22 cellular contexts compared by ENCODE assay signal in genomic region chr7:101401390-101402080, GRCh38. TPM values are rescaled to one million over a fixed set of nuclear protein-coding genes. Genes with fewer than 3 reads are reported as not detected.
DNase-seq lines count a peak whose midpoint lies in the region; ATAC-seq, FAIRE-seq and TF ChIP-seq lines count a peak whose summit lies in the region.
"Had no signal": no experiment of that assay in that cellular context is flagged by ENCODE, and none has a peak within 500 bp of the region (broad histone marks: within the 10 kb centered on the region; RNA-seq: fewer than 3 reads in every experiment).

No MANE protein-coding gene starts in this region.

- H3K9ac ChIP-seq in endothelial cell of umbilical vein (replicated peaks; ENCODE audit: extremely low read depth, insufficient read depth, low read length) (no peak overlapping the region), neural progenitor cell (no peak overlapping the region)

- H3K4me2 ChIP-seq in GM23338 (peak overlapping the region; percentile 36), PC-9 (peak overlapping the region; percentile 57), endothelial cell of umbilical vein (ENCODE audit: insufficient read depth, low read length) (no peak overlapping the region), neural progenitor cell (peak overlapping the region; percentile 72)

- peaks cover 28% of the 10 kb centered on the region for H3K36me3 Mint-ChIP-seq in GM23338 (ENCODE audit: low read depth)
- peaks cover 2% of the 10 kb centered on the region for H3K36me3 Mint-ChIP-seq in neural progenitor cell
- H3K36me3 Mint-ChIP-seq: CD4-positive, CD25-positive, alpha-beta regulatory T cell; stimulated activated memory B cell treated with anti-CD40 and anti-IgM and Interleukin-4, amounts not matched to agents 10 μg/mL and 1 μg/mL and 100 μg/mL, for 72 hours had no signal

- H3K27me3 ChIP-seq in GM23338 (ENCODE audit: insufficient read depth), result no peaks in the 10 kb centered on the region
- peaks cover 10% of the 10 kb centered on the region; the same call in 1 of the 2 replicates for H3K27me3 ChIP-seq in PC-9 (ENCODE audit: insufficient read depth, low read depth)
- H3K27me3 ChIP-seq in endothelial cell of umbilical vein (ENCODE audit: control insufficient read depth in 2 of 2, insufficient read depth in 2 of 2, low read length in 2 of 2), result peaks cover 8 to 13% of the 10 kb centered on the region in 2 experiments
- no peaks in the 10 kb centered on the region for H3K27me3 ChIP-seq in neural progenitor cell
- H3K27me3 ChIP-seq in effector memory CD4-positive, alpha-beta T cell (replicated peaks; ENCODE audit: control insufficient read depth, insufficient read depth, low read length, poor library complexity, severe bottlenecking), result no peaks in the 10 kb centered on the region
- H3K27me3 ChIP-seq: SJCRH30, thyroid gland had no signal

- intact Hi-C loops in PC-9 (cut with micrococcal nuclease; ENCODE audit: unreplicated experiment) (no loop called here), endothelial cell of umbilical vein (cut with micrococcal nuclease) (no loop called here)

- no peak for FAIRE-seq in endothelial cell of umbilical vein (lab: Jason Lieb, UNC)

- no peaks in the 10 kb centered on the region for H3K36me3 ChIP-seq in GM23338 (ENCODE audit: insufficient read depth)
- H3K36me3 ChIP-seq in PC-9 (ENCODE audit: low read depth), result no peaks in the 10 kb centered on the region
- no peaks in the 10 kb centered on the region for H3K36me3 ChIP-seq in endothelial cell of umbilical vein (ENCODE audit: control insufficient read depth in 2 of 2, extremely low read depth in 1 of 2, insufficient read depth in 2 of 2, low read length in 2 of 2)
- H3K36me3 ChIP-seq in neural progenitor cell, result no peaks in the 10 kb centered on the region
- H3K36me3 ChIP-seq in effector memory CD4-positive, alpha-beta T cell (ENCODE audit: control insufficient read depth, insufficient read depth, low read length), result no peaks in the 10 kb centered on the region
- H3K36me3 ChIP-seq: neutrophil, SJCRH30, thyroid gland had no signal

- POLR2A ChIA-PET in PC-9 (lab: Charles Lee; ENCODE audit: unreplicated experiment) (interaction anchor here (0.7 kb wide), 1 partner anchor 67 kb away, joined by 6 read pairs; no protein-coding TSS in a partner anchor), endothelial cell of umbilical vein (lab: Charles Lee) (no interaction called here)

- H3K9me3 ChIP-seq in PC-9 (ENCODE audit: insufficient read depth, low read depth), result no peaks in the 10 kb centered on the region
- no peaks in the 10 kb centered on the region for H3K9me3 ChIP-seq in endothelial cell of umbilical vein (replicated peaks; ENCODE audit: control insufficient read depth, insufficient read depth, low read length)
- no peaks in the 10 kb centered on the region for H3K9me3 ChIP-seq in neural progenitor cell (ENCODE audit: low read depth)
- H3K9me3 ChIP-seq in effector memory CD4-positive, alpha-beta T cell (ENCODE audit: control insufficient read depth, low read length), result no peaks in the 10 kb centered on the region
- H3K9me3 ChIP-seq: neutrophil, SJCRH30, thyroid gland had no signal

- H3K4me1 Mint-ChIP-seq in GM23338, result peaks cover 51% of the 10 kb centered on the region
- peaks cover 72% of the 10 kb centered on the region for H3K4me1 Mint-ChIP-seq in neural progenitor cell
- H3K4me1 Mint-ChIP-seq: CD4-positive, CD25-positive, alpha-beta regulatory T cell had no signal

- H3K27me3 Mint-ChIP-seq in GM23338 (ENCODE audit: insufficient read depth, low read depth, poor library complexity) (peaks cover 24% of the 10 kb centered on the region), neural progenitor cell (ENCODE audit: insufficient read depth, low read depth) (peaks cover 3% of the 10 kb centered on the region)

- H3F3A ChIP-seq in GM23338 (replicated peaks; ENCODE audit: low read depth) (peaks cover 19% of the 10 kb centered on the region), PC-9 (ENCODE audit: insufficient read depth, low read depth) (peaks cover 8% of the 10 kb centered on the region; the same call in 1 of the 2 replicates), neural progenitor cell (ENCODE audit: low read depth) (peaks cover 44% of the 10 kb centered on the region)

- H3K4me3 ChIP-seq in GM23338 (no peak overlapping the region), PC-9 (no peak overlapping the region), endothelial cell of umbilical vein (replicated peaks in 1 of 3; ENCODE audit: insufficient read depth in 1 of 3, low read depth in 1 of 3, low read length in 3 of 3) (no peak overlapping the region), neural progenitor cell (peak overlapping the region; percentile 17), coronary artery (no peak overlapping the region)
- H3K4me3 ChIP-seq in effector memory CD4-positive, alpha-beta T cell (ENCODE audit: insufficient read depth, low read depth, low read length, poor library complexity, severe bottlenecking), result no peak overlapping the region
- H3K4me3 ChIP-seq: thyroid gland had no signal

- H3K4me1 ChIP-seq in GM23338 (ENCODE audit: insufficient read depth) (peaks cover 25% of the 10 kb centered on the region), PC-9 (replicated peaks; ENCODE audit: insufficient read depth) (peaks cover 14% of the 10 kb centered on the region), endothelial cell of umbilical vein (ENCODE audit: control insufficient read depth, extremely low read depth, insufficient read depth, low read length) (peaks cover 3% of the 10 kb centered on the region), neural progenitor cell (peaks cover 26% of the 10 kb centered on the region)
- no peaks in the 10 kb centered on the region for H3K4me1 ChIP-seq in effector memory CD4-positive, alpha-beta T cell (ENCODE audit: control insufficient read depth, insufficient read depth, low read length, poor library complexity, severe bottlenecking)

- no peaks in the 10 kb centered on the region for H3K9me1 ChIP-seq in endothelial cell of umbilical vein (replicated peaks; ENCODE audit: control insufficient read depth, extremely low read depth, insufficient read depth, low read length)

- TF ChIP-seq CTCF in GM23338 (conservative IDR thresholded peaks at IDR 0.05; ENCODE audit: low read depth in 2 of 2) (no peak), PC-9 (conservative IDR thresholded peaks at IDR 0.05) (no peak), endothelial cell of umbilical vein (IDR thresholded peaks at IDR 0.05; ENCODE audit: extremely low read depth in 1 of 2, insufficient read depth in 1 of 2, low read depth in 1 of 2, low read length in 2 of 2) (no peak), neural progenitor cell (IDR thresholded peaks at IDR 0.05) (no peak), coronary artery (IDR thresholded peaks at IDR 0.05) (no peak)

- H3K27ac ChIP-seq in GM23338 (ENCODE audit: low read depth), result peak overlapping the region; percentile 91
- H3K27ac ChIP-seq in PC-9, result no peak overlapping the region
- no peak overlapping the region for H3K27ac ChIP-seq in endothelial cell of umbilical vein (ENCODE audit: insufficient read depth, low read depth, low read length)
- H3K27ac ChIP-seq in neural progenitor cell, result peak overlapping the region; percentile 98
- no peak overlapping the region for H3K27ac ChIP-seq in effector memory CD4-positive, alpha-beta T cell (ENCODE audit: insufficient read depth, low read length, poor library complexity, severe bottlenecking)
- no peak overlapping the region for H3K27ac ChIP-seq in coronary artery
- H3K27ac ChIP-seq: neutrophil, SJCRH30, thyroid gland had no signal

- no peak overlapping the region for H2AFZ ChIP-seq in GM23338
- no peak overlapping the region for H2AFZ ChIP-seq in PC-9
- H2AFZ ChIP-seq in endothelial cell of umbilical vein (ENCODE audit: low read depth, low read length), result no peak overlapping the region
- H2AFZ ChIP-seq in neural progenitor cell (replicated peaks), result no peak overlapping the region

- BruUV-seq in PC-9 (replicated peaks; lab: Mats Ljungman, UMichigan), result no TSS peak
- no TSS peak for BruUV-seq in endothelial cell of umbilical vein (replicated peaks; lab: Mats Ljungman, UMichigan)

- no peaks in the 10 kb centered on the region for H4K20me1 ChIP-seq in GM23338 (replicated peaks; ENCODE audit: insufficient read depth)
- H4K20me1 ChIP-seq in PC-9 (ENCODE audit: insufficient read depth), result no peaks in the 10 kb centered on the region
- no peaks in the 10 kb centered on the region for H4K20me1 ChIP-seq in endothelial cell of umbilical vein (replicated peaks; ENCODE audit: control insufficient read depth, extremely low read depth, insufficient read depth, low read length)
- H4K20me1 ChIP-seq in neural progenitor cell (ENCODE audit: low read depth), result no peaks in the 10 kb centered on the region

- H3K4me3 Mint-ChIP-seq in GM23338 (peak overlapping the region; percentile 59), neural progenitor cell (peak overlapping the region; percentile 41)
- H3K4me3 Mint-ChIP-seq: activated T-cell treated with anti-CD3 and anti-CD28 coated beads, Interleukin-2, amount 50 U/mL, for 72 hours; CD4-positive, CD25-positive, alpha-beta regulatory T cell; stimulated activated memory B cell treated with anti-CD40 and anti-IgM and Interleukin-4, amounts not matched to agents 10 μg/mL and 1 μg/mL and 100 μg/mL, for 72 hours; T-helper 2 cell treated with Interferon-gamma antibody and Interleukin-4, amounts not matched to agents 5 μg/mL and 100 μg/mL, for 36 hours had no signal

- peak; percentile 30 for ATAC-seq in GM23338
- no peak for ATAC-seq in GM21529 (IDR thresholded peaks at IDR 0.05; ENCODE audit: unreplicated experiment)
- ATAC-seq in GM18868 (IDR thresholded peaks at IDR 0.05; ENCODE audit: unreplicated experiment), result no peak
- ATAC-seq: activated T-cell treated with anti-CD3 and anti-CD28 coated beads, Interleukin-2, amount 50 U/mL, for 72 hours; left cardiac atrium; stimulated activated memory B cell treated with anti-CD40 and anti-IgM and Interleukin-4, amounts not matched to agents 10 μg/mL and 1 μg/mL and 100 μg/mL, for 72 hours had no signal

- no peak for DNase-seq in GM23338 (ENCODE audit: low spot score)
- no peak for DNase-seq in PC-9
- DNase-seq in endothelial cell of umbilical vein (ENCODE audit: low read depth, low spot score), result no peak
- no peak for DNase-seq in neural progenitor cell (ENCODE audit: low spot score)
- no peak for DNase-seq in effector memory CD4-positive, alpha-beta T cell
- DNase-seq in coronary artery (ENCODE audit: low spot score), result no peak
- DNase-seq: activated CD4-positive, CD25-positive, alpha-beta regulatory T cell; activated naive CD4-positive, alpha-beta T cell treated with anti-CD3 and anti-CD28 coated beads, Interleukin-2, amount 50 U/mL, for 16 hours; activated T-cell treated with anti-CD3 and anti-CD28 coated beads, Interleukin-2, amount 50 U/mL, for 72 hours; aorta; CD4-positive, CD25-positive, alpha-beta regulatory T cell; hypothalamus; left cardiac atrium; NCI-H526; OCI-M1 had no signal

- no peaks in the 10 kb centered on the region for H3K9me2 ChIP-seq in GM23338 (ENCODE audit: insufficient read depth)
- no peaks in the 10 kb centered on the region for H3K9me2 ChIP-seq in PC-9 (ENCODE audit: insufficient read depth)

- CTCF ChIA-PET in PC-9 (lab: Charles Lee) (no interaction called here), endothelial cell of umbilical vein (lab: Charles Lee) (interaction anchor here (1.2 kb wide), 1 partner anchor 10 kb away, joined by 4 read pairs; no protein-coding TSS in a partner anchor)

- H3K79me2 ChIP-seq in GM23338 (replicated peaks; ENCODE audit: insufficient read depth), result peaks cover 23% of the 10 kb centered on the region
- H3K79me2 ChIP-seq in PC-9 (ENCODE audit: low read depth), result no peaks in the 10 kb centered on the region
- no peaks in the 10 kb centered on the region for H3K79me2 ChIP-seq in endothelial cell of umbilical vein (ENCODE audit: control insufficient read depth, insufficient read depth, low read length)
- H3K79me2 ChIP-seq in neural progenitor cell (ENCODE audit: low read depth), result peaks cover 26% of the 10 kb centered on the region

- H3K27ac Mint-ChIP-seq in GM23338 (peak overlapping the region; percentile 95), neural progenitor cell (peak overlapping the region; percentile 98)
- H3K27ac Mint-ChIP-seq: activated T-cell treated with anti-CD3 and anti-CD28 coated beads, Interleukin-2, amount 50 U/mL, for 72 hours; CD4-positive, CD25-positive, alpha-beta regulatory T cell; stimulated activated memory B cell treated with anti-CD40 and anti-IgM and Interleukin-4, amounts not matched to agents 10 μg/mL and 1 μg/mL and 100 μg/mL, for 72 hours; T-helper 2 cell treated with Interferon-gamma antibody and Interleukin-4, amounts not matched to agents 5 μg/mL and 100 μg/mL, for 36 hours had no signal

- H3K9me3 Mint-ChIP-seq in GM23338, result peaks cover 4% of the 10 kb centered on the region; the same call in 1 of the 3 replicates
- no peaks in the 10 kb centered on the region for H3K9me3 Mint-ChIP-seq in neural progenitor cell
- H3K9me3 Mint-ChIP-seq: stimulated activated memory B cell treated with anti-CD40 and anti-IgM and Interleukin-4, amounts not matched to agents 10 μg/mL and 1 μg/mL and 100 μg/mL, for 72 hours; T-helper 2 cell treated with Interferon-gamma antibody and Interleukin-4, amounts not matched to agents 5 μg/mL and 100 μg/mL, for 36 hours had no signal

- no peak for TF ChIP-seq POLR2A in endothelial cell of umbilical vein (IDR thresholded peaks at IDR 0.05; ENCODE audit: low read depth, low read length)

- dilution Hi-C loops in endothelial cell of umbilical vein (cut with MboI; ENCODE audit: extremely low pct_ligation_motif_present, low sequenced_read_pairs), result no loop called here

RNA-seq across cellular contexts. Expression of gene COL26A1, which starts 38.9 kb away (rescaled TPM):
- 51.7 and 55.0 TPM in 2 replicates for total RNA-seq in GM23338 (2014; rRNA removed; shearing (Covaris generic))
- polyA plus RNA-seq in GM23338 (2016; fragmentation: Nextera tagmentation; extraction: Ambion mirVana) (17.8 and 20.6 TPM in 2 replicates), endothelial cell of umbilical vein (0.03 TPM in 1 of 2 replicates, not detected in the other)
- total RNA-seq in PC-9 (2021) (0.20 and 0.38 TPM in 2 replicates), endothelial cell of umbilical vein (not detected in 2 replicates), neural progenitor cell (ENCODE audit: low replicate concordance) (26.7 and 80.0 TPM in 2 replicates)
- not detected in 2 replicates for polyA plus RNA-seq in endothelial cell of umbilical vein (2011; cell fraction: cytosol; rRNA removed)
- polyA plus RNA-seq in endothelial cell of umbilical vein (2011; cell fraction: nucleus; rRNA removed), result not detected in 2 replicates
- not detected in 2 replicates for polyA plus RNA-seq in endothelial cell of umbilical vein (2012)
- polyA minus RNA-seq in endothelial cell of umbilical vein, result not detected in 2 replicates
- not detected for polyA minus RNA-seq in endothelial cell of umbilical vein (2011; cell fraction: cytosol; rRNA and poly(A)+ RNA removed)
- polyA minus RNA-seq in endothelial cell of umbilical vein (2011; cell fraction: nucleus; rRNA and poly(A)+ RNA removed), result not detected in 2 replicates
- total RNA-seq: aorta; CD4-positive, CD25-positive, alpha-beta regulatory T cell; left cardiac atrium; thyroid gland had no signal
- polyA plus RNA-seq: aorta; CD4-positive, CD25-positive, alpha-beta regulatory T cell had no signal

Comparison
In these comparisons a context has a peak if more than half of its experiments do, and no peak if none do; other contexts are left out.
1. H3K27ac ChIP-seq: peak in GM23338 (single experiment) and neural progenitor cell (single experiment); none in PC-9 (single experiment), endothelial cell of umbilical vein (single experiment), effector memory CD4-positive, alpha-beta T cell (single experiment) and coronary artery (0 of 2).
2. RNA of gene COL26A1, which starts 38.9 kb away (total RNA-seq): 51.7 to 55.0 TPM in GM23338 and 26.7 to 80.0 TPM in neural progenitor cell; 0.20 to 0.38 TPM in PC-9 and not detected in endothelial cell of umbilical vein; every median in the first group is over 10 times any median in the second.